In the genomic region with DNA sequence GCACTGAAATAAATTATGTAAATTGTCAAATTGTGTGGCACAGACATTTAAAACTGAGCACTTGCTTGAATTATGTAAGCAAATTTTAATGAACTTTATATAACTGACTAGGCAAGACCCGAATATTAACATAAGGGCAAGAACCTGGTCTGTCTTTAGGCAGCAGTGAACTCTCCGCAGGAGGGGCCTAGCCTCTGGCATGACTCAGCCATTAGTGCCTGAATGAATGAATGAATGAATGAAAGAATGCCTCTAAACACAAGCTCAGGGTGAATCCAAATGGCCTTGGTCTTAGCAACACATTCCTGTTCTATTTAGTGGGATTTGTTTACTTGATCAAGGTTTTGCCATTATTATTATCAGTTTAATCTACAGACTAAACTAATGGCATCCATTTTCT, we compare ENCODE assay signal across 23 cellular contexts.
"Had no signal": no experiment of that assay in that cellular context is flagged by ENCODE, and none has a peak within 500 bp of the region (broad histone marks: within the 10 kb centered on the region; RNA-seq: fewer than 3 reads in every experiment).

No MANE protein-coding gene starts in this region.

- FAIRE-seq: colon, endothelial cell of umbilical vein, frontal cortex, islet of Langerhans, keratinocyte had no signal

- H3K4me3 Mint-ChIP-seq: mesothelial cell of epicardium, naive B cell had no signal

- H3K4me1 Mint-ChIP-seq: mesothelial cell of epicardium, naive B cell had no signal

- ATAC-seq: foreskin keratinocyte, gastroesophageal sphincter, heart left ventricle, left cardiac atrium, left lung, left ventricle myocardium superior, lower lobe of right lung, mucosa of descending colon had no signal

- H3K9me3 ChIP-seq: esophagus muscularis mucosa, gastroesophageal sphincter, heart left ventricle, left lung, lower lobe of right lung, mucosa of descending colon had no signal

- H3K27ac ChIP-seq: coronary artery, dorsolateral prefrontal cortex, esophagus muscularis mucosa, foreskin keratinocyte, gastroesophageal sphincter, heart left ventricle, hepatocyte, left lung, lower lobe of right lung had no signal

- H3K36me3 ChIP-seq: esophagus muscularis mucosa, gastroesophageal sphincter, heart left ventricle, left lung, lower lobe of right lung had no signal

- H3K4me3 ChIP-seq: coronary artery, dorsolateral prefrontal cortex, esophagus muscularis mucosa, gastroesophageal sphincter, heart left ventricle, hepatocyte, left lung, lower lobe of right lung, mucosa of descending colon had no signal

- H3K4me1 ChIP-seq: esophagus muscularis mucosa, foreskin keratinocyte, gastroesophageal sphincter, heart left ventricle, left lung, lower lobe of right lung had no signal

- H3K79me2 ChIP-seq: hepatocyte had no signal

- H3K36me3 Mint-ChIP-seq: mesothelial cell of epicardium, naive B cell had no signal

- H3K4me2 ChIP-seq: hepatocyte had no signal

- DNase-seq: dermis blood vessel endothelial cell; dorsolateral prefrontal cortex; effector CD4-positive, alpha-beta T cell; effector memory CD4-positive, alpha-beta T cell; foreskin keratinocyte; heart left ventricle; hypothalamus; left cardiac atrium; left lung; left ventricle myocardium superior; lower lobe of right lung; mucosa of descending colon; naive B cell had no signal

- H3K9me3 Mint-ChIP-seq: mesothelial cell of epicardium had no signal

- H3K27me3 ChIP-seq: dorsolateral prefrontal cortex, foreskin keratinocyte, heart left ventricle, hepatocyte, left lung had no signal

- H3K27ac Mint-ChIP-seq: mesothelial cell of epicardium, naive B cell had no signal
